In the genomic region with DNA sequence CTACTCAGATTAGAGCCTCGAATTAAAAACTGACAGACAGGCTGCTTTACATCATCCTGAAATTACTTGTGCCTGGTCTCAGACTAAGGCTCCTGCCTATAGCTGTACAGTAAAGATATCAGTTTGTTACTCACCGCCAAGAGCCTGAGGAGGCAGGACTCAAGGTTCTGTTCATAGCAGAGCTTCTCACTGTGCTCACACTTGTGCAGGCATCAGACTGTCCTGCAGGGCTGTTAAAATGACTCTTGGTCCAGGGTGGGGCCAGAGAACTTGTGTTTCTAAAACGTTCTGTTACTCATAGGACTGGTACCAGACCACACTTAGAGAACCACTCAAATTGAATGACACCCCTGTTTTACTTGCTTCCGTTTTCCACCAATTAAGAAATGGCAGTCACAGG, we compare ENCODE assay signal across 29 cellular contexts.
"Had no signal": no experiment of that assay in that cellular context is flagged by ENCODE, and none has a peak within 500 bp of the region (broad histone marks: within the 10 kb centered on the region; RNA-seq: fewer than 3 reads in every experiment).

No MANE protein-coding gene starts in this region.

- H3K9ac ChIP-seq: parathyroid adenoma had no signal

- H3K9me3 ChIP-seq: neutrophil, ovary, psoas muscle, suprapubic skin, testis, tibial artery, transverse colon, vagina had no signal

- H3K27ac ChIP-seq: neutrophil, ovary, parathyroid adenoma, psoas muscle, skin epidermis, spleen, suprapubic skin, testis, tibial artery, transverse colon, vagina had no signal

- H3K36me3 ChIP-seq: neutrophil, ovary, spleen, suprapubic skin, tibial artery, transverse colon, vagina had no signal

- H3K79me2 ChIP-seq: parathyroid adenoma had no signal

- H3K27me3 ChIP-seq: neutrophil, ovary, spleen, suprapubic skin, testis, tibial artery, transverse colon, vagina had no signal

- ATAC-seq: naive thymus-derived CD8-positive, alpha-beta T cell; natural killer cell treated with Interleukin-12 subunit alpha and Interleukin-12 subunit beta and Interleukin-15 and Interleukin-18, amount 100 ng/mL, for 72 hours; psoas muscle; right cardiac atrium; sciatic nerve; stimulated activated memory B cell treated with anti-CD40 and anti-IgM and Interleukin-4, amounts not matched to agents 10 μg/mL and 1 μg/mL and 100 μg/mL, for 72 hours; stimulated activated naive CD8-positive, alpha-beta T cell treated with anti-CD3 and anti-CD28 coated beads, Interleukin-15, amount 100 ng/mL, for 72 hours; stimulated activated naive CD8-positive, alpha-beta T cell treated with anti-CD3 and anti-CD28 coated beads, Interleukin-15, Interleukin-2, amounts not matched to agents 100 U/mL and 50 U/mL, for 24 hours had no signal

- DNase-seq: naive thymus-derived CD8-positive, alpha-beta T cell; nephron progenitor cell; nucleus accumbens; ovary; posterior cingulate gyrus; psoas muscle; right cardiac atrium; spleen; stimulated activated CD4-positive, alpha-beta T cell treated with anti-CD3 and anti-CD28 coated beads, Interleukin-12 subunit alpha, Interleukin-12 subunit beta, amount 100 ng/mL, for 4 hours; stimulated activated CD4-positive, alpha-beta T cell treated with anti-CD3 and anti-CD28 coated beads, Interleukin-1b, Interleukin-23, amount 100 ng/mL, for 48 hours; stimulated activated CD4-positive, alpha-beta T cell treated with anti-CD3 and anti-CD28 coated beads, Interleukin-4, amount 100 ng/mL, for 1 hour; stimulated activated CD4-positive, alpha-beta T cell treated with anti-CD3 and anti-CD28 coated beads, Interleukin-4, amount 100 ng/mL, for 4 hours; stimulated activated CD8-positive, alpha-beta memory T cell treated with anti-CD3 and anti-CD28 coated beads, Interleukin-4, amount 100 ng/mL, for 48 hours; stimulated activated naive CD4-positive, alpha-beta T cell; stimulated activated naive CD8-positive, alpha-beta T cell treated with anti-CD3 and anti-CD28 coated beads, Interleukin-15, amount 100 ng/mL, for 72 hours; stimulated activated naive CD8-positive, alpha-beta T cell treated with anti-CD3 and anti-CD28 coated beads, Interleukin-15, Interleukin-2, amounts not matched to agents 100 U/mL and 50 U/mL, for 24 hours; substantia nigra; testis; tibial artery; transverse colon had no signal

- H3K4me3 ChIP-seq: ovary, psoas muscle, skin epidermis, smooth muscle cell, spleen, suprapubic skin, testis, tibial artery, transverse colon, vagina had no signal

- H2AFZ ChIP-seq: parathyroid adenoma had no signal

- H3K4me1 ChIP-seq: parathyroid adenoma, psoas muscle, spleen, suprapubic skin, testis, tibial artery, transverse colon, vagina had no signal

- H3K4me2 ChIP-seq: smooth muscle cell had no signal
